In genomic region chr21:33362044-33362555, GRCh38 we compare ENCODE assay signal across 9 cellular contexts. TPM values are rescaled to one million over a fixed set of nuclear protein-coding genes. Genes with fewer than 3 reads are reported as not detected.
DNase-seq lines count a peak whose midpoint lies in the region; ATAC-seq and TF ChIP-seq lines count a peak whose summit lies in the region.
"Had no signal": no experiment of that assay in that cellular context is flagged by ENCODE, and none has a peak within 500 bp of the region (broad histone marks: within the 10 kb centered on the region; RNA-seq: fewer than 3 reads in every experiment).

No MANE protein-coding gene starts in this region.

- peaks cover 4% of the 10 kb centered on the region for H3K4me1 ChIP-seq in parathyroid adenoma

- peak overlapping the region; percentile 48 for H3K4me2 ChIP-seq in parathyroid adenoma (ENCODE audit: low read length)

- no peaks in the 10 kb centered on the region for H3K9me3 ChIP-seq in parathyroid adenoma (ENCODE audit: control insufficient read depth, low read length)

- peak; percentile 36 for ATAC-seq in GM19351 (IDR thresholded peaks at IDR 0.05; ENCODE audit: unreplicated experiment)
- ATAC-seq in esophagus mucosa: peak; percentile 46
- ATAC-seq in GM21367 (IDR thresholded peaks at IDR 0.05; ENCODE audit: unreplicated experiment): no peak
- ATAC-seq in GM18909 (IDR thresholded peaks at IDR 0.05; ENCODE audit: poor library complexity, unreplicated experiment): no peak

- no peak overlapping the region for H3K9ac ChIP-seq in parathyroid adenoma

- no peak overlapping the region for H3K27ac ChIP-seq in parathyroid adenoma
- H3K27ac ChIP-seq: SJCRH30 had no signal

- TF ChIP-seq CTCF in parathyroid adenoma (IDR thresholded peaks at IDR 0.05): no peak

- no peaks in the 10 kb centered on the region for H3K79me2 ChIP-seq in parathyroid adenoma

- no peaks in the 10 kb centered on the region for H3K27me3 ChIP-seq in parathyroid adenoma (ENCODE audit: control insufficient read depth, insufficient read depth, low read length)
- H3K27me3 ChIP-seq: SJCRH30 had no signal

- DNase-seq in NCI-H2196 treated with DMSO at 0.1 percent for 48 hours (lab: John Stamatoyannopoulos, UW; ENCODE audit: unreplicated experiment): peak; percentile 25
- DNase-seq in activated CD4-positive, alpha-beta T cell treated with anti-CD3 and anti-CD28 coated beads, Interleukin-2, amount 50 U/mL, for 1 hour: peak; percentile 62
- DNase-seq in amniotic stem cell (lab: John Stamatoyannopoulos, UW): no peak

- H2AFZ ChIP-seq in parathyroid adenoma: no peak overlapping the region

- peak overlapping the region; percentile 50 for H3K4me3 ChIP-seq in parathyroid adenoma (ENCODE audit: low read depth, low read length)
- H3K4me3 ChIP-seq: SJCRH30 had no signal

- H3K36me3 ChIP-seq in parathyroid adenoma (ENCODE audit: control insufficient read depth, insufficient read depth, low read length): no peaks in the 10 kb centered on the region

RNA-seq across cellular contexts. Expression of gene IFNAR1, which starts 37.3 kb away (rescaled TPM):
- total RNA-seq in esophagus mucosa: 15.5 TPM

RNA-seq across cellular contexts. Expression of gene IFNGR2, which starts 41.1 kb away (rescaled TPM):
- total RNA-seq in esophagus mucosa: 86.8 TPM

Comparison
In these comparisons a context has a peak if more than half of its experiments do, and no peak if none do; other contexts are left out.
1. ATAC-seq: peak in GM19351 (single experiment) and esophagus mucosa (single experiment); none in GM21367 (single experiment) and GM18909 (single experiment).